8 cellular contexts compared by ENCODE assay signal in genomic region chr17:17042851-17043667, GRCh38. TPM values are rescaled to one million over a fixed set of nuclear protein-coding genes. Genes with fewer than 3 reads are reported as not detected.
A peak's percentile ranks its signal among the peaks of the same experiment; 100 is the strongest.
DNase-seq lines count a peak whose midpoint lies in the region; ATAC-seq, FAIRE-seq and TF ChIP-seq lines count a peak whose summit lies in the region.

No MANE protein-coding gene starts in this region.

- no peaks in the 10 kb centered on the region for H3K27me3 Mint-ChIP-seq in activated CD8-positive, alpha-beta T cell treated with anti-CD3 and anti-CD28 coated beads, Interleukin-2, amount 10 ng/mL, durations not matched to agents 7 days and 5 days (ENCODE audit: low read depth)
- H3K27me3 Mint-ChIP-seq in osteocyte (ENCODE audit: unreplicated experiment), result no peaks in the 10 kb centered on the region

- peak overlapping the region; percentile 95 for H3K4me3 Mint-ChIP-seq in activated CD8-positive, alpha-beta T cell treated with anti-CD3 and anti-CD28 coated beads, Interleukin-2, amount 10 ng/mL, durations not matched to agents 7 days and 5 days
- H3K4me3 Mint-ChIP-seq in osteocyte (ENCODE audit: unreplicated experiment), result peak overlapping the region; percentile 96

- no peak for FAIRE-seq in frontal cortex (lab: Jason Lieb, UNC)

- peak; percentile 4 for ATAC-seq in HG03442 (IDR thresholded peaks at IDR 0.05; ENCODE audit: unreplicated experiment)
- ATAC-seq in activated CD8-positive, alpha-beta T cell treated with anti-CD3 and anti-CD28 coated beads, Interleukin-2, amount 10 ng/mL, durations not matched to agents 7 days and 5 days, result peak; percentile 6

- DNase-seq in activated CD8-positive, alpha-beta T cell treated with anti-CD3 and anti-CD28 coated beads, Interleukin-2, amount 10 ng/mL, durations not matched to agents 7 days and 5 days, result peak; percentile 33
- DNase-seq in fibroblast of gingiva (ENCODE audit: low read depth) (peak; percentile 40), osteocyte (ENCODE audit: extremely low spot score, unreplicated experiment) (no peak), NCI-H2196 treated with DMSO at 0.1 percent for 48 hours (lab: John Stamatoyannopoulos, UW; ENCODE audit: unreplicated experiment) (no peak), frontal cortex (ENCODE audit: low spot score in 2 of 2) (no peak), H4 (ENCODE audit: low spot score) (no peak)

- no peaks in the 10 kb centered on the region for H3K9me3 Mint-ChIP-seq in activated CD8-positive, alpha-beta T cell treated with anti-CD3 and anti-CD28 coated beads, Interleukin-2, amount 10 ng/mL, durations not matched to agents 7 days and 5 days (ENCODE audit: insufficient read depth)
- no peaks in the 10 kb centered on the region for H3K9me3 Mint-ChIP-seq in osteocyte (ENCODE audit: unreplicated experiment)

- H3K27ac ChIP-seq in C4-2B, result peak overlapping the region; percentile 87

- TF ChIP-seq CTCF in C4-2B (conservative IDR thresholded peaks at IDR 0.05) (no peak), osteocyte (IDR thresholded peaks at IDR 0.05) (no peak)

- POLR2A ChIA-PET in activated CD8-positive, alpha-beta T cell treated with anti-CD3 and anti-CD28 coated beads, Interleukin-2, amount 10 ng/mL, durations not matched to agents 7 days and 5 days (lab: Charles Lee), result interaction anchor here (1.0 kb wide), 1 partner anchor 20 kb away, joined by 3 read pairs; no protein-coding TSS in a partner anchor

- H3K4me1 Mint-ChIP-seq in activated CD8-positive, alpha-beta T cell treated with anti-CD3 and anti-CD28 coated beads, Interleukin-2, amount 10 ng/mL, durations not matched to agents 7 days and 5 days (ENCODE audit: low read depth), result peaks cover 47% of the 10 kb centered on the region
- H3K4me1 Mint-ChIP-seq in osteocyte (ENCODE audit: unreplicated experiment), result peaks cover 54% of the 10 kb centered on the region

- CTCF ChIA-PET in activated CD8-positive, alpha-beta T cell treated with anti-CD3 and anti-CD28 coated beads, Interleukin-2, amount 10 ng/mL, durations not matched to agents 7 days and 5 days (lab: Charles Lee), result no interaction called here

- peak overlapping the region; percentile 76 for H3K27ac Mint-ChIP-seq in activated CD8-positive, alpha-beta T cell treated with anti-CD3 and anti-CD28 coated beads, Interleukin-2, amount 10 ng/mL, durations not matched to agents 7 days and 5 days
- peak overlapping the region; percentile 96 for H3K27ac Mint-ChIP-seq in osteocyte (ENCODE audit: unreplicated experiment)

- H3K36me3 Mint-ChIP-seq in activated CD8-positive, alpha-beta T cell treated with anti-CD3 and anti-CD28 coated beads, Interleukin-2, amount 10 ng/mL, durations not matched to agents 7 days and 5 days (ENCODE audit: low read depth), result peaks cover 16% of the 10 kb centered on the region
- H3K36me3 Mint-ChIP-seq in osteocyte (ENCODE audit: unreplicated experiment), result no peaks in the 10 kb centered on the region

RNA-seq across cellular contexts. Expression of gene MPRIP, which starts 0.8 kb away (rescaled TPM):
- total RNA-seq in activated CD8-positive, alpha-beta T cell treated with anti-CD3 and anti-CD28 coated beads, Interleukin-2, amount 10 ng/mL, durations not matched to agents 7 days and 5 days, result 100 to 1,000 TPM; 217 to 226 TPM
- total RNA-seq in osteocyte (206 and 209 TPM in 2 replicates), frontal cortex (131 TPM)
- 86.9 and 99.5 TPM in 2 replicates for total RNA-seq in H4 (2014; rRNA removed; shearing (Covaris generic))

Comparison
In these comparisons a context has a peak if more than half of its experiments do, and no peak if none do; other contexts are left out.
1. DNase-seq: peak in activated CD8-positive, alpha-beta T cell treated with anti-CD3 and anti-CD28 coated beads, Interleukin-2, amount 10 ng/mL, durations not matched to agents 7 days and 5 days (single experiment) and fibroblast of gingiva (single experiment); none in osteocyte (single experiment), NCI-H2196 treated with DMSO at 0.1 percent for 48 hours (single experiment), frontal cortex (0 of 2) and H4 (single experiment).